Comparison of ENCODE assay signal across 22 cellular contexts in genomic region chr16:19356024-19356952, GRCh38.
"Had no signal": no experiment of that assay in that cellular context is flagged by ENCODE, and none has a peak within 500 bp of the region (broad histone marks: within the 10 kb centered on the region; RNA-seq: fewer than 3 reads in every experiment).

No MANE protein-coding gene starts in this region.

- H3K27ac Mint-ChIP-seq: activated CD8-positive, alpha-beta T cell treated with anti-CD3 and anti-CD28 coated beads for 36 hours; activated naive CD4-positive, alpha-beta T cell treated with anti-CD3 and anti-CD28 coated beads for 36 hours; natural killer cell treated with Interleukin-12 subunit alpha and Interleukin-12 subunit beta and Interleukin-15 and Interleukin-18, amount 100 ng/mL, for 72 hours; progenitor cell of endocrine pancreas had no signal

- H3K4me2 ChIP-seq: smooth muscle cell had no signal

- ATAC-seq: activated CD8-positive, alpha-beta T cell treated with anti-CD3 and anti-CD28 coated beads for 36 hours; gastrocnemius medialis; left ventricle myocardium superior; natural killer cell treated with Interleukin-12 subunit alpha and Interleukin-12 subunit beta and Interleukin-15 and Interleukin-18, amount 100 ng/mL, for 72 hours had no signal

- H3K27me3 ChIP-seq: esophagus muscularis mucosa, gastrocnemius medialis, sigmoid colon, stomach, tibial nerve had no signal

- H3K27me3 Mint-ChIP-seq: activated CD8-positive, alpha-beta T cell treated with anti-CD3 and anti-CD28 coated beads for 36 hours; natural killer cell treated with Interleukin-12 subunit alpha and Interleukin-12 subunit beta and Interleukin-15 and Interleukin-18, amount 100 ng/mL, for 72 hours; progenitor cell of endocrine pancreas had no signal

- H3K4me3 ChIP-seq: coronary artery, esophagus muscularis mucosa, gastrocnemius medialis, sigmoid colon, smooth muscle cell, stomach, suprapubic skin, tibial nerve had no signal

- H3K36me3 ChIP-seq: esophagus muscularis mucosa, gastrocnemius medialis, sigmoid colon, stomach, suprapubic skin, tibial nerve, WERI-Rb-1 had no signal

- DNase-seq: activated CD8-positive, alpha-beta T cell treated with anti-CD3 and anti-CD28 coated beads for 36 hours; activated naive CD4-positive, alpha-beta T cell treated with anti-CD3 and anti-CD28 coated beads for 36 hours; activated T-cell treated with anti-CD3 and anti-CD28 coated beads, Interleukin-2, amount 50 U/mL, for 1 hour; amygdala; cerebellar nuclear complex; gastrocnemius medialis; hippocampal formation; kidney glomerular epithelial cell; left ventricle myocardium superior; mammary epithelial cell; retina; sigmoid colon; stimulated activated CD4-positive, alpha-beta T cell treated with anti-CD3 and anti-CD28 coated beads, Interleukin-4, amount 100 ng/mL, for 1 hour; stomach; WERI-Rb-1 had no signal

- H3K9me3 Mint-ChIP-seq: activated CD8-positive, alpha-beta T cell treated with anti-CD3 and anti-CD28 coated beads for 36 hours; activated naive CD4-positive, alpha-beta T cell treated with anti-CD3 and anti-CD28 coated beads for 36 hours; natural killer cell treated with Interleukin-12 subunit alpha and Interleukin-12 subunit beta and Interleukin-15 and Interleukin-18, amount 100 ng/mL, for 72 hours had no signal

- H3K4me1 ChIP-seq: esophagus muscularis mucosa, gastrocnemius medialis, sigmoid colon, stomach, suprapubic skin, tibial nerve had no signal

- H3K27ac ChIP-seq: coronary artery, esophagus muscularis mucosa, gastrocnemius medialis, sigmoid colon, stomach, suprapubic skin, tibial nerve, WERI-Rb-1 had no signal

- H3K4me3 Mint-ChIP-seq: activated CD8-positive, alpha-beta T cell treated with anti-CD3 and anti-CD28 coated beads for 36 hours; activated naive CD4-positive, alpha-beta T cell treated with anti-CD3 and anti-CD28 coated beads for 36 hours; natural killer cell treated with Interleukin-12 subunit alpha and Interleukin-12 subunit beta and Interleukin-15 and Interleukin-18, amount 100 ng/mL, for 72 hours had no signal

- H3K36me3 Mint-ChIP-seq: natural killer cell treated with Interleukin-12 subunit alpha and Interleukin-12 subunit beta and Interleukin-15 and Interleukin-18, amount 100 ng/mL, for 72 hours had no signal
